Comparison of ENCODE assay signal across 24 cellular contexts in genomic region chr7:108375668-108376067, GRCh38.
"Had no signal": no experiment of that assay in that cellular context is flagged by ENCODE, and none has a peak within 500 bp of the region (broad histone marks: within the 10 kb centered on the region; RNA-seq: fewer than 3 reads in every experiment).

No MANE protein-coding gene starts in this region.

- H3K9me3 ChIP-seq: left lung, ovary, right lobe of liver, suprapubic skin had no signal

- H3K27ac Mint-ChIP-seq: activated B cell treated with CpG ODN at 0.5 μM for 24 hours; activated CD8-positive, alpha-beta T cell treated with anti-CD3 and anti-CD28 coated beads, Interleukin-2, amount 10 ng/mL, durations not matched to agents 7 days and 5 days; activated naive CD4-positive, alpha-beta T cell treated with anti-CD3 and anti-CD28 coated beads, Interleukin-2, amount 50 U/mL, for 72 hours; naive thymus-derived CD4-positive, alpha-beta T cell; stimulated activated naive CD8-positive, alpha-beta T cell treated with anti-CD3 and anti-CD28 coated beads, Interleukin-15, Interleukin-2, amounts not matched to agents 100 ng/mL and 50 ng/mL, for 24 hours; type B pancreatic cell had no signal

- H3K27ac ChIP-seq: left lung, ovary, right lobe of liver, suprapubic skin had no signal

- H3K4me3 ChIP-seq: left lung, ovary, right lobe of liver, smooth muscle cell, suprapubic skin had no signal

- H3K36me3 ChIP-seq: left lung, ovary, right lobe of liver, suprapubic skin had no signal

- H3K36me3 Mint-ChIP-seq: activated naive CD4-positive, alpha-beta T cell treated with anti-CD3 and anti-CD28 coated beads, Interleukin-2, amount 50 U/mL, for 72 hours had no signal

- DNase-seq: activated B cell treated with CpG ODN at 0.5 μM for 24 hours; activated CD4-positive, alpha-beta T cell treated with anti-CD3 and anti-CD28 coated beads for 48 hours; activated CD8-positive, alpha-beta memory T cell treated with anti-CD3 and anti-CD28 coated beads, Interleukin-2, amount 50 U/mL, for 4 hours; activated CD8-positive, alpha-beta T cell treated with anti-CD3 and anti-CD28 coated beads, Interleukin-2, amount 10 ng/mL, durations not matched to agents 7 days and 5 days; activated effector memory CD4-positive, alpha-beta T cell treated with anti-CD3 and anti-CD28 coated beads, Interleukin-2, amount 50 U/mL, for 16 hours; activated T-cell treated with anti-CD3 and anti-CD28 coated beads, Interleukin-2, amount 50 U/mL, for 48 hours; amniotic stem cell; caudate nucleus; hippocampal formation; left lung; mammary epithelial cell; naive thymus-derived CD4-positive, alpha-beta T cell; ovary; right lobe of liver; stimulated activated CD4-positive, alpha-beta T cell treated with anti-CD3 and anti-CD28 coated beads, Interleukin-4, amount 100 ng/mL, for 4 hours; stimulated activated CD8-positive, alpha-beta memory T cell treated with anti-CD3 and anti-CD28 coated beads, Interleukin-4, amount 100 ng/mL, for 48 hours had no signal

- H3K4me3 Mint-ChIP-seq: activated B cell treated with CpG ODN at 0.5 μM for 24 hours; activated CD8-positive, alpha-beta T cell treated with anti-CD3 and anti-CD28 coated beads, Interleukin-2, amount 10 ng/mL, durations not matched to agents 7 days and 5 days; naive thymus-derived CD4-positive, alpha-beta T cell; stimulated activated naive CD8-positive, alpha-beta T cell treated with anti-CD3 and anti-CD28 coated beads, Interleukin-15, Interleukin-2, amounts not matched to agents 100 ng/mL and 50 ng/mL, for 24 hours; type B pancreatic cell had no signal

- FAIRE-seq: colon, keratinocyte had no signal

- H3K27me3 Mint-ChIP-seq: stimulated activated naive CD8-positive, alpha-beta T cell treated with anti-CD3 and anti-CD28 coated beads, Interleukin-15, Interleukin-2, amounts not matched to agents 100 ng/mL and 50 ng/mL, for 24 hours; type B pancreatic cell had no signal

- H3K9me3 Mint-ChIP-seq: activated B cell treated with CpG ODN at 0.5 μM for 24 hours had no signal

- H3K4me1 ChIP-seq: left lung, right lobe of liver, suprapubic skin had no signal

- ATAC-seq: activated CD8-positive, alpha-beta T cell treated with anti-CD3 and anti-CD28 coated beads, Interleukin-2, amount 10 ng/mL, durations not matched to agents 7 days and 5 days; activated naive CD4-positive, alpha-beta T cell treated with anti-CD3 and anti-CD28 coated beads, Interleukin-2, amount 50 U/mL, for 72 hours; esophagus mucosa; left lung; naive thymus-derived CD4-positive, alpha-beta T cell; right lobe of liver had no signal

- H3K4me1 Mint-ChIP-seq: activated B cell treated with CpG ODN at 0.5 μM for 24 hours had no signal

- H3K27me3 ChIP-seq: left lung, ovary, right lobe of liver, suprapubic skin had no signal

- H3K4me2 ChIP-seq: smooth muscle cell had no signal
